Comparison of ENCODE assay signal across 21 cellular contexts in genomic region chr6:95742895-95743294, GRCh38.
DNase-seq lines count a peak whose midpoint lies in the region; ATAC-seq and TF ChIP-seq lines count a peak whose summit lies in the region.
"Had no signal": no experiment of that assay in that cellular context is flagged by ENCODE, and none has a peak within 500 bp of the region (broad histone marks: within the 10 kb centered on the region; RNA-seq: fewer than 3 reads in every experiment).

No MANE protein-coding gene starts in this region.

- no peak for ATAC-seq in HG03280 (IDR thresholded peaks at IDR 0.05; ENCODE audit: unreplicated experiment)
- ATAC-seq: A549 had no signal

- CTCF ChIA-PET in SK-N-SH (lab: Yijun Ruan, JAX) = no interaction called here

- no peaks in the 10 kb centered on the region for H3K27me3 ChIP-seq in SK-N-SH (ENCODE audit: insufficient read depth)
- no peaks in the 10 kb centered on the region for H3K27me3 ChIP-seq in neural cell (ENCODE audit: insufficient read depth, low read depth, low read length)
- H3K27me3 ChIP-seq in BE2C = no peaks in the 10 kb centered on the region; the same call in 1 of the 2 replicates
- H3K27me3 ChIP-seq: BLaER1 had no signal

- TF ChIP-seq CTCF in SK-N-SH (IDR thresholded peaks at IDR 0.05) (no peak), glutamatergic neuron (IDR thresholded peaks at IDR 0.05; ENCODE audit: partially characterized antibody, unreplicated experiment) (no peak), neural cell (IDR thresholded peaks at IDR 0.05; ENCODE audit: poor library complexity, severe bottlenecking) (no peak), BE2C (IDR thresholded peaks at IDR 0.05; ENCODE audit: low read depth, low read length) (no peak)

- H3K36me3 ChIP-seq in SK-N-SH (replicated peaks in 1 of 2; ENCODE audit: control insufficient read depth in 1 of 2, insufficient read depth in 2 of 2, low read length in 1 of 2) (no peaks in the 10 kb centered on the region), neural cell (ENCODE audit: insufficient read depth, low read length) (no peaks in the 10 kb centered on the region), BE2C (no peaks in the 10 kb centered on the region)
- H3K36me3 ChIP-seq: BLaER1 had no signal

- H3K4me1 Mint-ChIP-seq in glutamatergic neuron (ENCODE audit: low read depth, unreplicated experiment) = peaks cover 4% of the 10 kb centered on the region
- H3K4me1 Mint-ChIP-seq: B cell; CD14-positive monocyte; CD4-positive, alpha-beta memory T cell; CD4-positive, CD25-positive, alpha-beta regulatory T cell; CD8-positive, alpha-beta memory T cell had no signal

- H3K36me3 Mint-ChIP-seq in glutamatergic neuron (ENCODE audit: unreplicated experiment) = no peaks in the 10 kb centered on the region
- H3K36me3 Mint-ChIP-seq: CD14-positive monocyte; CD4-positive, alpha-beta memory T cell; CD4-positive, CD25-positive, alpha-beta regulatory T cell; CD8-positive, alpha-beta memory T cell had no signal

- H3K9me2 ChIP-seq in SK-N-SH = no peaks in the 10 kb centered on the region
- H3K9me2 ChIP-seq in neural cell (ENCODE audit: insufficient read depth, low read length) = no peaks in the 10 kb centered on the region

- no peaks in the 10 kb centered on the region for H3K9me3 ChIP-seq in SK-N-SH
- no peaks in the 10 kb centered on the region for H3K9me3 ChIP-seq in neural cell (ENCODE audit: low read length)
- H3K9me3 ChIP-seq in BE2C = no peaks in the 10 kb centered on the region
- H3K9me3 ChIP-seq: A549, BLaER1 had no signal

- no peak for TF ChIP-seq RAD21 in SK-N-SH (IDR thresholded peaks at IDR 0.05; ENCODE audit: low read length)
- no peak for TF ChIP-seq RAD21 in neural cell (conservative IDR thresholded peaks at IDR 0.05)

- H3K27ac ChIP-seq in SK-N-SH (ENCODE audit: low read depth in 2 of 2, low read length in 1 of 2) (no peak overlapping the region), neural cell (ENCODE audit: low read length) (peak overlapping the region; percentile 47)
- H3K27ac ChIP-seq: 22Rv1, A549, BLaER1 had no signal

- no peak overlapping the region for H3K4me3 ChIP-seq in SK-N-SH (ENCODE audit: low read depth in 2 of 2, low read length in 1 of 2)
- H3K4me3 ChIP-seq in neural cell (ENCODE audit: low read length) = no peak overlapping the region
- H3K4me3 ChIP-seq in BE2C (ENCODE audit: low read depth, low read length) = no peak overlapping the region
- H3K4me3 ChIP-seq: A549, BLaER1 had no signal

- no peaks in the 10 kb centered on the region for H3F3A ChIP-seq in SK-N-SH (replicated peaks; ENCODE audit: insufficient read depth)
- no peaks in the 10 kb centered on the region for H3F3A ChIP-seq in neural cell (ENCODE audit: insufficient read depth, low read length, poor library complexity, severe bottlenecking)

- H3K9ac ChIP-seq in SK-N-SH (no peak overlapping the region), neural cell (ENCODE audit: low read length) (no peak overlapping the region)
- H3K9ac ChIP-seq: BLaER1 had no signal

- H3K27me3 Mint-ChIP-seq in glutamatergic neuron (ENCODE audit: unreplicated experiment) = no peaks in the 10 kb centered on the region
- H3K27me3 Mint-ChIP-seq: B cell; CD4-positive, alpha-beta memory T cell; CD4-positive, CD25-positive, alpha-beta regulatory T cell; CD8-positive, alpha-beta memory T cell had no signal

- H3K27ac Mint-ChIP-seq in glutamatergic neuron (ENCODE audit: unreplicated experiment) = peak overlapping the region; percentile 5
- H3K27ac Mint-ChIP-seq: B cell; CD14-positive monocyte; CD4-positive, alpha-beta memory T cell; CD4-positive, CD25-positive, alpha-beta regulatory T cell; CD8-positive, alpha-beta memory T cell had no signal

- no peaks in the 10 kb centered on the region for H4K20me1 ChIP-seq in SK-N-SH (ENCODE audit: insufficient read depth)
- no peaks in the 10 kb centered on the region for H4K20me1 ChIP-seq in neural cell (ENCODE audit: insufficient read depth)
- H4K20me1 ChIP-seq: BLaER1 had no signal

- H2AFZ ChIP-seq in SK-N-SH (ENCODE audit: low read depth) = no peak overlapping the region
- no peak overlapping the region for H2AFZ ChIP-seq in neural cell (ENCODE audit: low read depth, low read length)

- TF ChIP-seq EP300 in SK-N-SH (IDR thresholded peaks at IDR 0.05; ENCODE audit: borderline replicate concordance in 1 of 2, low read depth in 1 of 2, low read length in 1 of 2) = peak in 1 of 2 experiments; percentile 70; a peak in 1 of 4 replicates
- TF ChIP-seq EP300 in neural cell (conservative IDR thresholded peaks at IDR 0.05; ENCODE audit: poor library complexity, severe bottlenecking) = no peak

- no peaks in the 10 kb centered on the region for H3K9me3 Mint-ChIP-seq in glutamatergic neuron (ENCODE audit: unreplicated experiment)
- H3K9me3 Mint-ChIP-seq: CD14-positive monocyte; CD4-positive, CD25-positive, alpha-beta regulatory T cell; CD8-positive, alpha-beta memory T cell had no signal

- H3K4me1 ChIP-seq in SK-N-SH (ENCODE audit: control insufficient read depth in 1 of 2, insufficient read depth in 2 of 2, low read depth in 1 of 2, low read length in 1 of 2) (peaks cover 0 to 2% of the 10 kb centered on the region in 2 experiments; a peak in 2 of 4 replicates), BE2C (no peaks in the 10 kb centered on the region)
- H3K4me1 ChIP-seq: A549, BLaER1 had no signal

- H3K4me3 Mint-ChIP-seq in glutamatergic neuron (ENCODE audit: unreplicated experiment) = no peak overlapping the region
- H3K4me3 Mint-ChIP-seq: B cell; CD14-positive monocyte; CD4-positive, alpha-beta memory T cell; CD4-positive, CD25-positive, alpha-beta regulatory T cell; CD8-positive, alpha-beta memory T cell had no signal

- DNase-seq in NCI-H2171 treated with DMSO at 0.1 percent for 48 hours (lab: John Stamatoyannopoulos, UW) (peak; percentile 6), NCI-H2171 (lab: John Stamatoyannopoulos, UW) (no peak), SK-N-SH (peak; percentile 12), glutamatergic neuron (no peak), BE2C (no peak), T-helper 9 cell (no peak)
- DNase-seq: AML-193; C1 segment of cervical spinal cord; CD4-positive, alpha-beta memory T cell; CD4-positive, CD25-positive, alpha-beta regulatory T cell; CD8-positive, alpha-beta memory T cell; COR-L47; DMS79 treated with DMSO at 0.1 percent for 48 hours; GF-D8 had no signal

- POLR2A ChIA-PET in SK-N-SH (lab: Yijun Ruan, JAX) = no interaction called here

- H3K79me2 ChIP-seq in SK-N-SH (ENCODE audit: insufficient read depth) = no peaks in the 10 kb centered on the region
- no peaks in the 10 kb centered on the region for H3K79me2 ChIP-seq in neural cell (replicated peaks; ENCODE audit: insufficient read depth, low read length)

- no peak overlapping the region for H3K4me2 ChIP-seq in SK-N-SH
- H3K4me2 ChIP-seq in neural cell (ENCODE audit: low read length) = no peak overlapping the region
- H3K4me2 ChIP-seq: A549, BLaER1 had no signal

TF ChIP-seq in SK-N-SH, 30 proteins besides CTCF, POLR2A, EP300 and RAD21 (continues in another document):
- TF ChIP-seq ZBTB33 (IDR thresholded peaks at IDR 0.05; ENCODE audit: borderline replicate concordance, low read depth) (no peak), POLR2AphosphoS5 (IDR thresholded peaks at IDR 0.05; ENCODE audit: low read depth, low read length) (no peak), RCOR1 (IDR thresholded peaks at IDR 0.05; ENCODE audit: low read length) (peak; percentile 66; the same call in 1 of the 2 replicates)

TF ChIP-seq in neural cell, 6 proteins besides CTCF, POLR2A, EP300 and RAD21:
- TF ChIP-seq TAF1 (IDR thresholded peaks at IDR 0.05; ENCODE audit: low read depth) (no peak), EZH2 (IDR thresholded peaks at IDR 0.05; ENCODE audit: borderline replicate concordance, insufficient read depth, low read length, poor library complexity, severe bottlenecking) (no peak), POLR2AphosphoS5 (IDR thresholded peaks at IDR 0.05) (no peak), REST (IDR thresholded peaks at IDR 0.05; ENCODE audit: borderline replicate concordance) (no peak), SMC3 (conservative IDR thresholded peaks at IDR 0.05; ENCODE audit: poor library complexity) (no peak), MXI1 (conservative IDR thresholded peaks at IDR 0.05; ENCODE audit: poor library complexity, severe bottlenecking) (no peak)

Comparison
In these comparisons a context has a peak if more than half of its experiments do, and no peak if none do; other contexts are left out.
1. DNase-seq: peak in NCI-H2171 treated with DMSO at 0.1 percent for 48 hours (single experiment) and SK-N-SH (single experiment); none in NCI-H2171 (single experiment), glutamatergic neuron (single experiment), BE2C (single experiment) and T-helper 9 cell (single experiment).